8 cellular contexts compared by ENCODE assay signal in genomic region chr19:5719274-5719960, GRCh38. TPM values are rescaled to one million over a fixed set of nuclear protein-coding genes. Genes with fewer than 3 reads are reported as not detected.
A peak's percentile ranks its signal among the peaks of the same experiment; 100 is the strongest.
DNase-seq lines count a peak whose midpoint lies in the region; ATAC-seq and TF ChIP-seq lines count a peak whose summit lies in the region.

No MANE protein-coding gene starts in this region.

- TF ChIP-seq CTCF in LNCaP clone FGC (IDR thresholded peaks at IDR 0.05; ENCODE audit: control insufficient read depth, extremely low read depth, insufficient read depth), result no peak
- no peak for TF ChIP-seq CTCF in astrocyte of the cerebellum (IDR thresholded peaks at IDR 0.05; ENCODE audit: low read depth, low read length, missing control alignments)
- no peak for TF ChIP-seq CTCF in kidney epithelial cell (IDR thresholded peaks at IDR 0.05; ENCODE audit: insufficient read depth, low read length, poor library complexity, severe bottlenecking)

- H3K4me1 Mint-ChIP-seq in stimulated activated memory B cell treated with anti-CD40 and anti-IgM and Interleukin-4, amounts not matched to agents 10 μg/mL and 1 μg/mL and 100 μg/mL, for 72 hours, result peaks cover 24% of the 10 kb centered on the region

- in situ Hi-C loops in astrocyte of the cerebellum (cut with HindIII; ENCODE audit: low sequenced_read_pairs), result no loop called here

- intact Hi-C loops in posterior vena cava (cut with DNase I), result no loop called here

- H3K27me3 ChIP-seq in kidney epithelial cell (ENCODE audit: control insufficient read depth, insufficient read depth, low read length), result no peaks in the 10 kb centered on the region

- H3K36me3 ChIP-seq in kidney epithelial cell (ENCODE audit: control insufficient read depth, insufficient read depth, low read length), result no peaks in the 10 kb centered on the region

- H3K4me3 Mint-ChIP-seq in stimulated activated memory B cell treated with anti-CD40 and anti-IgM and Interleukin-4, amounts not matched to agents 10 μg/mL and 1 μg/mL and 100 μg/mL, for 72 hours, result peak overlapping the region; percentile 94

- H3K4me3 ChIP-seq in LNCaP clone FGC (ENCODE audit: low read depth, low read length) (peak overlapping the region; percentile 99), astrocyte of the cerebellum (ENCODE audit: low read depth, low read length) (peak overlapping the region; percentile 80), kidney epithelial cell (ENCODE audit: low read depth, low read length) (peak overlapping the region; percentile 88)

- no peak for ATAC-seq in stimulated activated memory B cell treated with anti-CD40 and anti-IgM and Interleukin-4, amounts not matched to agents 10 μg/mL and 1 μg/mL and 100 μg/mL, for 72 hours

- H3K27ac Mint-ChIP-seq in stimulated activated memory B cell treated with anti-CD40 and anti-IgM and Interleukin-4, amounts not matched to agents 10 μg/mL and 1 μg/mL and 100 μg/mL, for 72 hours, result peak overlapping the region; percentile 97

- H3K9me3 Mint-ChIP-seq in stimulated activated memory B cell treated with anti-CD40 and anti-IgM and Interleukin-4, amounts not matched to agents 10 μg/mL and 1 μg/mL and 100 μg/mL, for 72 hours, result no peaks in the 10 kb centered on the region

- no peaks in the 10 kb centered on the region for H3K27me3 Mint-ChIP-seq in stimulated activated memory B cell treated with anti-CD40 and anti-IgM and Interleukin-4, amounts not matched to agents 10 μg/mL and 1 μg/mL and 100 μg/mL, for 72 hours

- no peaks in the 10 kb centered on the region for H3K36me3 Mint-ChIP-seq in stimulated activated memory B cell treated with anti-CD40 and anti-IgM and Interleukin-4, amounts not matched to agents 10 μg/mL and 1 μg/mL and 100 μg/mL, for 72 hours

- DNase-seq in activated gamma-delta T cell treated with Interleukin-2 at 50 U/mL for 16 hours, result peak; percentile 18
- DNase-seq in activated gamma-delta T cell (lab: John Stamatoyannopoulos, UW), result no peak
- no peak for DNase-seq in LNCaP clone FGC (ENCODE audit: low read depth)
- no peak for DNase-seq in astrocyte of the cerebellum (ENCODE audit: low read depth)
- no peak for DNase-seq in kidney epithelial cell (ENCODE audit: low read depth)
- DNase-seq in mucosa of gallbladder (ENCODE audit: low spot score), result no peak
- DNase-seq in posterior vena cava (ENCODE audit: low spot score), result no peak

RNA-seq across cellular contexts. Expression of gene LONP1, which starts 0.5 kb away (rescaled TPM):
- total RNA-seq in kidney epithelial cell (151 and 173 TPM in 2 replicates), mucosa of gallbladder (80.2 TPM), posterior vena cava (10 to 100 TPM; 34.8 to 40.4 TPM)

RNA-seq across cellular contexts. Expression of gene CATSPERD, which starts 1.0 kb away (rescaled TPM):
- total RNA-seq in kidney epithelial cell (not detected in 2 replicates), mucosa of gallbladder (not detected), posterior vena cava (not detected)

RNA-seq across cellular contexts. Expression of gene RPL36, which starts 29.3 kb away (rescaled TPM):
- total RNA-seq in kidney epithelial cell, result 1,562 and 1,717 TPM in 2 replicates
- total RNA-seq in mucosa of gallbladder, result 609 TPM
- total RNA-seq in posterior vena cava, result 100 to 1,000 TPM; 525 to 575 TPM

RNA-seq across cellular contexts. Expression of gene HSD11B1L, which starts 38.6 kb away (rescaled TPM):
- total RNA-seq in kidney epithelial cell (7.4 and 11.4 TPM in 2 replicates), mucosa of gallbladder (15.7 TPM), posterior vena cava (1 to 10 TPM; 3.8 to 4.0 TPM)

RNA-seq across cellular contexts. Expression of gene MICOS13, which starts 39.1 kb away (rescaled TPM):
- total RNA-seq in kidney epithelial cell, result 47.0 and 55.4 TPM in 2 replicates
- 62.6 TPM for total RNA-seq in mucosa of gallbladder
- total RNA-seq in posterior vena cava, result 10 to 100 TPM; 54.1 to 54.4 TPM
